Comparison of ENCODE assay signal across 36 cellular contexts in the genomic region with DNA sequence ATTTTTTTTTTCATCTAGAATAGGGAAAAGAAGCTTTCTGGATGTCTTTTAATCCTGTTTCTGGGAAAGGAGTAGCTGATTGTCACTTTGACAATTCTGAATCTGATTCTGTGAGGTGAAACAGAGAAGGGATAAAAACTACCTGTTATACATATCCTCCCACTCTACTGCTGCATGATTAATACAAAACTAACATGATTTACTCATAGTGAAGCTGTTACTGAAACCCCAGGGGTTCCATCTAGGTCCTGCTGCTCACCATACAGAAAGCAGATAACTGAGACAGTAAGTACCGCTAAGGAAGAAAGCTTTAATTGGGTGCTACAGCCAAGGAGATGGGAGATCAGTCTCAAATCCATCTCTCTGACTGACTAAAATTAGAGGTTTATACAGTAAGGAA.
"Had no signal": no experiment of that assay in that cellular context is flagged by ENCODE, and none has a peak within 500 bp of the region (broad histone marks: within the 10 kb centered on the region; RNA-seq: fewer than 3 reads in every experiment).

No MANE protein-coding gene starts in this region.

- H3K36me3 ChIP-seq: ascending aorta had no signal

- H3K4me1 Mint-ChIP-seq: activated B cell treated with CpG ODN at 0.5 μM for 24 hours; activated CD4-positive, alpha-beta memory T cell treated with anti-CD3 and anti-CD28 coated beads, Interleukin-2, amount 10 ng/mL, durations not matched to agents 7 days and 5 days; activated naive CD4-positive, alpha-beta T cell treated with anti-CD3 and anti-CD28 coated beads, Interleukin-2, amount 50 U/mL, for 24 hours; activated naive CD8-positive, alpha-beta T cell treated with anti-CD3 and anti-CD28 coated beads, Interleukin-2, amount 10 ng/mL, durations not matched to agents 7 days and 5 days; T-cell; T-helper 17 cell had no signal

- ATAC-seq: activated T-cell treated with anti-CD3 and anti-CD28 coated beads, Interleukin-2, amount 50 U/mL, for 72 hours; Right ventricle myocardium inferior; SK-N-SH treated with all-trans-retinoic acid at 6 μM for 48 hours; T-cell; T-helper 17 cell had no signal

- H3K27me3 Mint-ChIP-seq: activated naive CD8-positive, alpha-beta T cell treated with anti-CD3 and anti-CD28 coated beads, Interleukin-2, amount 10 ng/mL, durations not matched to agents 7 days and 5 days; T-cell had no signal

- H3K4me3 ChIP-seq: ascending aorta, PC-9 had no signal

- H3K27ac Mint-ChIP-seq: activated B cell treated with CpG ODN at 0.5 μM for 24 hours; activated CD4-positive, alpha-beta memory T cell treated with anti-CD3 and anti-CD28 coated beads, Interleukin-2, amount 10 ng/mL, durations not matched to agents 7 days and 5 days; activated naive CD4-positive, alpha-beta T cell treated with anti-CD3 and anti-CD28 coated beads, Interleukin-2, amount 50 U/mL, for 24 hours; activated naive CD8-positive, alpha-beta T cell treated with anti-CD3 and anti-CD28 coated beads, Interleukin-2, amount 10 ng/mL, durations not matched to agents 7 days and 5 days; activated T-cell treated with anti-CD3 and anti-CD28 coated beads, Interleukin-2, amount 50 U/mL, for 72 hours; activated T-helper 2 cell treated with anti-CD3 and anti-CD28 coated beads, Interferon-gamma antibody, Interleukin-2, Interleukin-4, amounts not matched to agents 10 μg/mL and 5 μg/mL and 100 μg/mL, durations not matched to agents 14 hours and 24 hours and 36 hours; T-cell; T-helper 17 cell had no signal

- H3K4me1 ChIP-seq: ascending aorta had no signal

- H3K4me3 Mint-ChIP-seq: activated B cell treated with CpG ODN at 0.5 μM for 24 hours; activated CD4-positive, alpha-beta memory T cell treated with anti-CD3 and anti-CD28 coated beads, Interleukin-2, amount 10 ng/mL, durations not matched to agents 7 days and 5 days; activated naive CD4-positive, alpha-beta T cell treated with anti-CD3 and anti-CD28 coated beads, Interleukin-2, amount 50 U/mL, for 24 hours; activated naive CD8-positive, alpha-beta T cell treated with anti-CD3 and anti-CD28 coated beads, Interleukin-2, amount 10 ng/mL, durations not matched to agents 7 days and 5 days; activated T-cell treated with anti-CD3 and anti-CD28 coated beads, Interleukin-2, amount 50 U/mL, for 72 hours; T-cell; T-helper 17 cell had no signal

- H3K36me3 Mint-ChIP-seq: activated naive CD4-positive, alpha-beta T cell treated with anti-CD3 and anti-CD28 coated beads, Interleukin-2, amount 50 U/mL, for 24 hours; activated naive CD8-positive, alpha-beta T cell treated with anti-CD3 and anti-CD28 coated beads, Interleukin-2, amount 10 ng/mL, durations not matched to agents 7 days and 5 days; T-cell had no signal

- FAIRE-seq: RCC 7860 had no signal

- H3K9me3 Mint-ChIP-seq: activated B cell treated with CpG ODN at 0.5 μM for 24 hours; activated CD4-positive, alpha-beta memory T cell treated with anti-CD3 and anti-CD28 coated beads, Interleukin-2, amount 10 ng/mL, durations not matched to agents 7 days and 5 days; activated naive CD4-positive, alpha-beta T cell treated with anti-CD3 and anti-CD28 coated beads, Interleukin-2, amount 50 U/mL, for 24 hours; activated naive CD8-positive, alpha-beta T cell treated with anti-CD3 and anti-CD28 coated beads, Interleukin-2, amount 10 ng/mL, durations not matched to agents 7 days and 5 days; activated T-helper 2 cell treated with anti-CD3 and anti-CD28 coated beads, Interferon-gamma antibody, Interleukin-2, Interleukin-4, amounts not matched to agents 10 μg/mL and 5 μg/mL and 100 μg/mL, durations not matched to agents 14 hours and 24 hours and 36 hours; T-cell had no signal

- H3K27ac ChIP-seq: ascending aorta, KMS-11, PC-9, RWPE1, VCaP had no signal

- H3K27me3 ChIP-seq: ascending aorta had no signal

- DNase-seq: activated B cell treated with CpG ODN at 0.5 μM for 24 hours; activated CD4-positive, alpha-beta memory T cell treated with anti-CD3 and anti-CD28 coated beads, Interleukin-2, amount 10 ng/mL, durations not matched to agents 7 days and 5 days; activated CD4-positive, alpha-beta T cell treated with anti-CD3 and anti-CD28 coated beads for 4 hours; activated CD4-positive, alpha-beta T cell treated with anti-CD3 and anti-CD28 coated beads, Interleukin-2, amount 50 U/mL, for 1 hour; activated CD4-positive, CD25-positive, alpha-beta regulatory T cell treated with anti-CD3 and anti-CD28 coated beads, Interleukin-2, amount 50 U/mL, for 72 hours; activated gamma-delta T cell; activated naive CD4-positive, alpha-beta T cell treated with Interleukin-2 at 50 U/mL for 16 hours; activated naive CD8-positive, alpha-beta T cell treated with anti-CD3 and anti-CD28 coated beads, Interleukin-2, amount 10 ng/mL, durations not matched to agents 7 days and 5 days; activated T-cell treated with anti-CD3 and anti-CD28 coated beads, Interleukin-2, amount 50 U/mL, for 1 hour; activated T-cell treated with anti-CD3 and anti-CD28 coated beads, Interleukin-2, amount 50 U/mL, for 72 hours; amygdala; MM.1S; MV-4-11; NCI-H1092; NCI-H1436 treated with DMSO at 0.1 percent for 48 hours; NCI-H1694 treated with DMSO at 0.1 percent for 48 hours; NCI-H2029 treated with DMSO at 0.1 percent for 48 hours; NCI-H2107; NCI-H2171; NCI-H510A; NCI-H526; NCI-H748 treated with DMSO at 0.1 percent for 48 hours; PC-9; SIG-M5; T-cell; T-helper 17 cell; T-helper 9 cell had no signal

- H3K9me3 ChIP-seq: ascending aorta had no signal
